Comparison of ENCODE assay signal across 1 cellular context in genomic region chr3:128549283-128550112, GRCh38.
TF ChIP-seq lines count a peak whose summit lies in the region.

No MANE protein-coding gene starts in this region.

TF ChIP-seq in HEK293T, 16 proteins besides CTCF, POLR2A, EP300 and RAD21 (continued from another document):
- TF ChIP-seq L3MBTL2 (conservative IDR thresholded peaks at IDR 0.05) = no peak
- TF ChIP-seq ELF4 (IDR thresholded peaks at IDR 0.05) = no peak
- no peak for TF ChIP-seq FOXK2 (IDR thresholded peaks at IDR 0.05)
- TF ChIP-seq, protein P1, sequence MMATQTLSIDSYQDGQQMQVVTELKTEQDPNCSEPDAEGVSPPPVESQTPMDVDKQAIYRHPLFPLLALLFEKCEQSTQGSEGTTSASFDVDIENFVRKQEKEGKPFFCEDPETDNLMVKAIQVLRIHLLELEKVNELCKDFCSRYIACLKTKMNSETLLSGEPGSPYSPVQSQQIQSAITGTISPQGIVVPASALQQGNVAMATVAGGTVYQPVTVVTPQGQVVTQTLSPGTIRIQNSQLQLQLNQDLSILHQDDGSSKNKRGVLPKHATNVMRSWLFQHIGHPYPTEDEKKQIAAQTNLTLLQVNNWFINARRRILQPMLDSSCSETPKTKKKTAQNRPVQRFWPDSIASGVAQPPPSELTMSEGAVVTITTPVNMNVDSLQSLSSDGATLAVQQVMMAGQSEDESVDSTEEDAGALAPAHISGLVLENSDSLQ (IDR thresholded peaks at IDR 0.05) = no peak
- TF ChIP-seq ARNT (IDR thresholded peaks at IDR 0.05) = no peak
- TF ChIP-seq BHLHE40 (IDR thresholded peaks at IDR 0.05; ENCODE audit: borderline replicate concordance) = no peak
- no peak for TF ChIP-seq LEF1 (IDR thresholded peaks at IDR 0.05; ENCODE audit: borderline replicate concordance)
- TF ChIP-seq NFRKB (IDR thresholded peaks at IDR 0.05) = no peak
- no peak for TF ChIP-seq SP1 (IDR thresholded peaks at IDR 0.05)
